Comparison of ENCODE assay signal across 16 cellular contexts in genomic region chr2:13662055-13662454, GRCh38.
"Had no signal": no experiment of that assay in that cellular context is flagged by ENCODE, and none has a peak within 500 bp of the region (broad histone marks: within the 10 kb centered on the region; RNA-seq: fewer than 3 reads in every experiment).

No MANE protein-coding gene starts in this region.

- DNase-seq: activated CD4-positive, alpha-beta T cell treated with anti-CD3 and anti-CD28 coated beads for 36 hours; activated CD4-positive, alpha-beta T cell treated with anti-CD3 and anti-CD28 coated beads, Interleukin-2, amount 50 U/mL, for 48 hours; activated gamma-delta T cell; effector CD8-positive, alpha-beta T cell; hypothalamus; kidney; midbrain; nucleus accumbens; posterior cingulate gyrus; sigmoid colon; stimulated activated CD8-positive, alpha-beta memory T cell treated with anti-CD3 and anti-CD28 coated beads, Interleukin-4, amount 100 ng/mL, for 48 hours; stimulated activated naive CD4-positive, alpha-beta T cell; thyroid gland had no signal

- H3K27me3 ChIP-seq: esophagus muscularis mucosa, sigmoid colon, thyroid gland had no signal

- H3K36me3 ChIP-seq: esophagus muscularis mucosa, sigmoid colon, thyroid gland had no signal

- H3K4me1 ChIP-seq: esophagus muscularis mucosa, sigmoid colon, thyroid gland had no signal

- H3K9me3 ChIP-seq: esophagus muscularis mucosa, sigmoid colon, thyroid gland had no signal

- ATAC-seq: activated CD4-positive, alpha-beta T cell treated with anti-CD3 and anti-CD28 coated beads for 36 hours; left lobe of liver had no signal

- H3K27ac ChIP-seq: esophagus muscularis mucosa, sigmoid colon, thyroid gland had no signal

- H3K4me3 ChIP-seq: esophagus muscularis mucosa, lung, sigmoid colon, thyroid gland had no signal
